Comparison of ENCODE assay signal across 17 cellular contexts in the genomic region with DNA sequence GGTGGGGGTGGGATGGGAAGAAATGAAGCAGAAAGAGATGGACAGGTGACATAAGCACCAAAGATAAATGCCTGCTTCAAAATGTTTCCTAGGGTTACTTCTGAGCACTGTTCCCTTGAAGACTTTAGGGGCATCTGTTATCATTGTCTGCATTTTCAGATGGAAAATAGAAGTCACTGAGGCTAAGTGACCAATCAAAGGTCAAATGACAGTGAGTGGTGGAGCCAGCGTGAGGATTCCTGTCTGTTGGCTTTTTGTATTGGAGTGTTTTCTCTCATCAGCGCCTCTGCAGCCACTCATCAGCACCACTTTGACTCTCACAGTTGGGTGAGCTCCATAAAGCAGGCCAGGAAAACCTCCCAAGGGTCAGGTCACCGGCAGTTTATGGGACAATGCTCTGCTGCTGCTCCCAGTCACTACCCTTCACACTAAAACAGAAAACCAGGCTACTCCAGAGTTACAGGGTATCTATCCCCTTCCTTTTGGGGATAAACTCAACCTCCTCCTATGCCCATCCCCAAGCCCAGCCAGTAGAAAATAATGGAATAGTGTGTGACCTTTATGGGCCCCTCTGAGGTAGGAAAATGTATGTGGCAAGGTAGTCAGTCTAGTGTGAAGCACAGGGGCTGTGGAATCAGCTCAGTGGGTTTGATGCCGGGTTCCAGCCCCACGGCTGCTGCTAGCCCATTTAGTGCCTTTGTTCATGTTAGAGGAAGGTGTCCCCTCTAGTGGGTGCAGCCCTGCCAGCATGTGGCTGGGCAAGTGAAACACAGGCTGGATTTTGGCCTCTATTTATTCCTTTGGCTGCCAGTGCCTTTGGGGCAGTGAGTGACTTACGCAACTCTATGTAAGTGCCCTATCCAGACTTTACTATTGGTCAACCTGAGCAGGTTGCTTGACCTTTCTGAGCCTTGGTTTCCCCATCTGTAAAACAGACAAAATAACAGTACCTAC.
A peak's percentile ranks its signal among the peaks of the same experiment; 100 is the strongest.
DNase-seq lines count a peak whose midpoint lies in the region; ATAC-seq, FAIRE-seq and TF ChIP-seq lines count a peak whose summit lies in the region.
"Had no signal": no experiment of that assay in that cellular context is flagged by ENCODE, and none has a peak within 500 bp of the region (broad histone marks: within the 10 kb centered on the region; RNA-seq: fewer than 3 reads in every experiment).

No MANE protein-coding gene starts in this region.

- no peaks in the 10 kb centered on the region for H3K9me3 Mint-ChIP-seq in MCF 10A (ENCODE audit: unreplicated experiment)
- no peaks in the 10 kb centered on the region for H3K9me3 Mint-ChIP-seq in stimulated activated naive CD8-positive, alpha-beta T cell treated with anti-CD3 and anti-CD28 coated beads, Interleukin-15, Interleukin-2, amounts not matched to agents 100 ng/mL and 50 ng/mL, for 24 hours
- H3K9me3 Mint-ChIP-seq: activated B cell treated with CpG ODN at 0.5 μM for 24 hours; CD8-positive, alpha-beta memory T cell; T-cell had no signal

- POLR2A ChIA-PET in MCF 10A (lab: Yijun Ruan, JAX) (interaction anchor here (0.7 to 2.6 kb wide), 12 partner anchors 10 to 359 kb away, joined by 3 to 12 read pairs (median 5); no protein-coding TSS in a partner anchor), PC-3 (lab: Charles Lee; ENCODE audit: unreplicated experiment) (no interaction called here), A673 (lab: Charles Lee; ENCODE audit: low non-redundant PET) (no interaction called here)

- H3K9me2 ChIP-seq in PC-3 (replicated peaks; ENCODE audit: low read length) = no peaks in the 10 kb centered on the region

- H3K9me3 ChIP-seq in breast epithelium = no peaks in the 10 kb centered on the region
- H3K9me3 ChIP-seq in PC-3 (ENCODE audit: low read length) = no peaks in the 10 kb centered on the region
- no peaks in the 10 kb centered on the region for H3K9me3 ChIP-seq in kidney (ENCODE audit: control insufficient read depth in 1 of 2, low read length in 2 of 2)
- H3K9me3 ChIP-seq in A673 (ENCODE audit: low read depth, low read length, poor library complexity, severe bottlenecking) = no peaks in the 10 kb centered on the region
- H3K9me3 ChIP-seq: pancreas had no signal

- no peak overlapping the region for H3K27ac ChIP-seq in breast epithelium
- H3K27ac ChIP-seq in PC-3 (ENCODE audit: low read length) = peak overlapping the region; percentile 81
- peak overlapping the region; percentile 2 to 57 for H3K27ac ChIP-seq in kidney (ENCODE audit: low read depth in 2 of 2, low read length in 2 of 2)
- H3K27ac ChIP-seq in A673 (ENCODE audit: low read depth, low read length, poor library complexity, severe bottlenecking) = no peak overlapping the region
- H3K27ac ChIP-seq: pancreas had no signal

- no peaks in the 10 kb centered on the region for H3F3A ChIP-seq in PC-3 (ENCODE audit: low read length, unreplicated experiment)

- H3K79me2 ChIP-seq in PC-3 (ENCODE audit: low read length) = no peaks in the 10 kb centered on the region

- H3K36me3 ChIP-seq in breast epithelium (no peaks in the 10 kb centered on the region), PC-3 (ENCODE audit: low read depth, low read length) (no peaks in the 10 kb centered on the region), kidney (ENCODE audit: control insufficient read depth in 1 of 2, insufficient read depth in 2 of 2, low read length in 2 of 2) (no peaks in the 10 kb centered on the region), A673 (ENCODE audit: insufficient read depth, low read length, poor library complexity, severe bottlenecking) (no peaks in the 10 kb centered on the region)
- H3K36me3 ChIP-seq: pancreas had no signal

- H3K27ac Mint-ChIP-seq in MCF 10A (ENCODE audit: low read depth, unreplicated experiment) = no peak overlapping the region
- peak overlapping the region; percentile 50 for H3K27ac Mint-ChIP-seq in stimulated activated naive CD8-positive, alpha-beta T cell treated with anti-CD3 and anti-CD28 coated beads, Interleukin-15, Interleukin-2, amounts not matched to agents 100 ng/mL and 50 ng/mL, for 24 hours
- H3K27ac Mint-ChIP-seq: activated B cell treated with CpG ODN at 0.5 μM for 24 hours; CD8-positive, alpha-beta memory T cell; T-cell had no signal

- H3K36me3 Mint-ChIP-seq in MCF 10A (ENCODE audit: insufficient read depth, unreplicated experiment) = no peaks in the 10 kb centered on the region
- no peaks in the 10 kb centered on the region for H3K36me3 Mint-ChIP-seq in stimulated activated naive CD8-positive, alpha-beta T cell treated with anti-CD3 and anti-CD28 coated beads, Interleukin-15, Interleukin-2, amounts not matched to agents 100 ng/mL and 50 ng/mL, for 24 hours (ENCODE audit: low read depth)
- H3K36me3 Mint-ChIP-seq: CD8-positive, alpha-beta memory T cell; T-cell had no signal

- peak overlapping the region; percentile 53 for H3K9ac ChIP-seq in PC-3 (ENCODE audit: low read length)
- no peak overlapping the region for H3K9ac ChIP-seq in kidney (ENCODE audit: low read length in 2 of 2)

- no TSS peak for BruUV-seq in MCF 10A (replicated peaks; lab: Mats Ljungman, UMichigan)
- BruUV-seq in PC-3 (replicated peaks; lab: Mats Ljungman, UMichigan) = no TSS peak
- BruUV-seq in A673 (replicated peaks; lab: Mats Ljungman, UMichigan) = no TSS peak

- peak overlapping the region; percentile 48 for H3K4me2 ChIP-seq in PC-3 (ENCODE audit: low read length)

- H3K27me3 ChIP-seq in breast epithelium = no peaks in the 10 kb centered on the region
- H3K27me3 ChIP-seq in PC-3 (ENCODE audit: low read length) = no peaks in the 10 kb centered on the region
- H3K27me3 ChIP-seq in A673 (replicated peaks; ENCODE audit: insufficient read depth, low read depth, low read length, poor library complexity) = no peaks in the 10 kb centered on the region
- H3K27me3 ChIP-seq: pancreas had no signal

- H4K20me1 ChIP-seq in PC-3 (ENCODE audit: low read length) = no peaks in the 10 kb centered on the region

- no peak overlapping the region for H2AFZ ChIP-seq in PC-3 (ENCODE audit: low read length)

- FAIRE-seq in kidney (lab: Jason Lieb, UNC) = no peak
- FAIRE-seq: keratinocyte, pancreas, RCC 7860 had no signal

- no peaks in the 10 kb centered on the region for H3K4me1 ChIP-seq in breast epithelium
- H3K4me1 ChIP-seq in PC-3 (ENCODE audit: insufficient read depth, low read length) = peaks cover 48% of the 10 kb centered on the region
- peaks cover 8 to 27% of the 10 kb centered on the region in 2 donors for H3K4me1 ChIP-seq in kidney (ENCODE audit: control insufficient read depth in 1 of 2, insufficient read depth in 1 of 2, low read depth in 1 of 2, low read length in 2 of 2)
- H3K4me1 ChIP-seq in A673 (ENCODE audit: insufficient read depth, low read length, poor library complexity, severe bottlenecking) = peaks cover 12% of the 10 kb centered on the region

- TF ChIP-seq CTCF in MCF 10A (IDR thresholded peaks at IDR 0.05; ENCODE audit: unreplicated experiment) = no peak
- no peak for TF ChIP-seq CTCF in breast epithelium (IDR thresholded peaks at IDR 0.05)
- TF ChIP-seq CTCF in PC-3 (conservative IDR thresholded peaks at IDR 0.05; ENCODE audit: low read depth, low read length) = no peak
- TF ChIP-seq CTCF in kidney (IDR thresholded peaks at IDR 0.05; ENCODE audit: borderline replicate concordance, extremely low read depth, insufficient read depth) = peak; percentile 17
- TF ChIP-seq CTCF in A673 (conservative IDR thresholded peaks at IDR 0.05; ENCODE audit: low read depth, low read length) = no peak

- H3K4me3 ChIP-seq in breast epithelium (no peak overlapping the region), PC-3 (ENCODE audit: low read length) (no peak overlapping the region), kidney (ENCODE audit: low read length in 2 of 2) (no peak overlapping the region), A673 (ENCODE audit: low read depth, low read length, poor library complexity, severe bottlenecking) (no peak overlapping the region)
- H3K4me3 ChIP-seq: pancreas had no signal

- TF ChIP-seq POLR2A in breast epithelium (IDR thresholded peaks at IDR 0.05) = no peak

- H3K4me1 Mint-ChIP-seq in MCF 10A (ENCODE audit: insufficient read depth, unreplicated experiment) = peaks cover 24% of the 10 kb centered on the region
- peaks cover 44% of the 10 kb centered on the region for H3K4me1 Mint-ChIP-seq in stimulated activated naive CD8-positive, alpha-beta T cell treated with anti-CD3 and anti-CD28 coated beads, Interleukin-15, Interleukin-2, amounts not matched to agents 100 ng/mL and 50 ng/mL, for 24 hours (ENCODE audit: low read depth)
- H3K4me1 Mint-ChIP-seq: activated B cell treated with CpG ODN at 0.5 μM for 24 hours; CD8-positive, alpha-beta memory T cell; T-cell had no signal

- CTCF ChIA-PET in MCF 10A (lab: Yijun Ruan, JAX) (interaction anchor here (1.0 to 1.5 kb wide), 3 partner anchors 92 to 167 kb away, joined by 3 to 7 read pairs (median 5); no protein-coding TSS in a partner anchor), PC-3 (lab: Charles Lee) (no interaction called here), A673 (lab: Charles Lee) (no interaction called here)

- ATAC-seq in PC-3 (no peak), GM21381 (IDR thresholded peaks at IDR 0.05; ENCODE audit: unreplicated experiment) (no peak)
- ATAC-seq: pancreas, T-cell had no signal

- no peak overlapping the region for H3K4me3 Mint-ChIP-seq in MCF 10A (ENCODE audit: unreplicated experiment)
- no peak overlapping the region for H3K4me3 Mint-ChIP-seq in stimulated activated naive CD8-positive, alpha-beta T cell treated with anti-CD3 and anti-CD28 coated beads, Interleukin-15, Interleukin-2, amounts not matched to agents 100 ng/mL and 50 ng/mL, for 24 hours
- H3K4me3 Mint-ChIP-seq: activated B cell treated with CpG ODN at 0.5 μM for 24 hours; CD8-positive, alpha-beta memory T cell; T-cell had no signal

- intact Hi-C loops in MCF 10A (cut with micrococcal nuclease) (loop anchor here (1.0 kb wide), 1 partner anchor 167 kb away; no protein-coding TSS in a partner anchor), breast epithelium (cut with DNase I; ENCODE audit: low total_unique reads) (no loop called here), PC-3 (cut with micrococcal nuclease) (no loop called here), kidney (cut with DNase I) (no loop called here), A673 (cut with micrococcal nuclease; ENCODE audit: unreplicated experiment) (no loop called here)

- peak; percentile 56 for DNase-seq in MCF 10A (ENCODE audit: unreplicated experiment)
- no peak for DNase-seq in breast epithelium (ENCODE audit: low spot score in 2 of 2)
- DNase-seq in PC-3 = no peak
- DNase-seq in kidney = no peak
- DNase-seq in A673 (ENCODE audit: low spot score) = no peak
- DNase-seq in HuH-7 (ENCODE audit: low spot score) = no peak
- DNase-seq: activated B cell treated with CpG ODN at 0.5 μM for 24 hours; CD8-positive, alpha-beta memory T cell; dermis blood vessel endothelial cell; KBM-7; NCI-H1436 treated with DMSO at 0.1 percent for 48 hours; pancreas; T-cell had no signal

- H3K27me3 Mint-ChIP-seq in MCF 10A (ENCODE audit: insufficient read depth, unreplicated experiment) = no peaks in the 10 kb centered on the region
- no peaks in the 10 kb centered on the region for H3K27me3 Mint-ChIP-seq in stimulated activated naive CD8-positive, alpha-beta T cell treated with anti-CD3 and anti-CD28 coated beads, Interleukin-15, Interleukin-2, amounts not matched to agents 100 ng/mL and 50 ng/mL, for 24 hours
- H3K27me3 Mint-ChIP-seq: T-cell had no signal

Comparison
In these comparisons a context has a peak if more than half of its experiments do, and no peak if none do; other contexts are left out.
1. H3K27ac ChIP-seq: peak in PC-3 (single experiment) and kidney (2 of 2); none in breast epithelium (0 of 2) and A673 (single experiment).